Comparison of ENCODE assay signal across 14 cellular contexts in genomic region chr21:34222031-34222335, GRCh38.
DNase-seq lines count a peak whose midpoint lies in the region; ATAC-seq and TF ChIP-seq lines count a peak whose summit lies in the region.
"Had no signal": no experiment of that assay in that cellular context is flagged by ENCODE, and none has a peak within 500 bp of the region (broad histone marks: within the 10 kb centered on the region; RNA-seq: fewer than 3 reads in every experiment).

No MANE protein-coding gene starts in this region.

- H3K9me3 ChIP-seq in BLaER1 (no peaks in the 10 kb centered on the region), H9 (ENCODE audit: control insufficient read depth, low read depth, low read length) (no peaks in the 10 kb centered on the region), hepatocyte (ENCODE audit: low read depth) (no peaks in the 10 kb centered on the region), stomach (no peaks in the 10 kb centered on the region)
- H3K9me3 ChIP-seq: Caco-2 had no signal

- intact Hi-C loops in stomach (cut with DNase I; ENCODE audit: low total_unique reads): no loop called here
- intact Hi-C loops in cardiac septum (cut with DNase I): no loop called here

- H3K18ac ChIP-seq in H9 (ENCODE audit: insufficient read length, low read depth, low read length): no peak overlapping the region

- no peak overlapping the region for H2BK20ac ChIP-seq in H9 (ENCODE audit: low read depth, low read length, poor library complexity, severe bottlenecking)

- no peak overlapping the region for H3K9ac ChIP-seq in BLaER1
- H3K9ac ChIP-seq in H9 (ENCODE audit: extremely low read depth, insufficient read length, low read length): no peak overlapping the region

- no peaks in the 10 kb centered on the region for H3K27me3 Mint-ChIP-seq in H9 (ENCODE audit: low read depth)
- peaks cover 0 to 8% of the 10 kb centered on the region in 2 donors for H3K27me3 Mint-ChIP-seq in stimulated activated naive B cell treated with anti-CD40 and anti-IgM and Interleukin-4, amounts not matched to agents 10 μg/mL and 1 μg/mL and 100 μg/mL, for 72 hours
- H3K27me3 Mint-ChIP-seq: CD4-positive, alpha-beta T cell had no signal

- no peak overlapping the region for H3K56ac ChIP-seq in H9 (ENCODE audit: insufficient read length, low read depth, low read length)

- DNase-seq in H9 (no peak), hepatocyte (ENCODE audit: low spot score) (no peak), stomach (no peak), cardiac septum (ENCODE audit: low spot score) (no peak)
- no peak for DNase-seq in stimulated activated naive B cell treated with anti-CD40 and anti-IgM and Interleukin-4, amounts not matched to agents 10 μg/mL and 1 μg/mL and 100 μg/mL, for 72 hours
- DNase-seq: Caco-2; CD4-positive, alpha-beta T cell; HFFc6 had no signal

- no peak overlapping the region for H2BK120ac ChIP-seq in H9 (ENCODE audit: low read depth, low read length, poor library complexity, severe bottlenecking)

- H3K9me3 Mint-ChIP-seq in H9: no peaks in the 10 kb centered on the region; a peak in 1 of 5 replicates
- H3K9me3 Mint-ChIP-seq in stimulated activated naive B cell treated with anti-CD40 and anti-IgM and Interleukin-4, amounts not matched to agents 10 μg/mL and 1 μg/mL and 100 μg/mL, for 72 hours: peaks cover 6 to 8% of the 10 kb centered on the region in 2 donors
- H3K9me3 Mint-ChIP-seq: CD4-positive, alpha-beta T cell; GM23338; HFFc6 had no signal

- H4K5ac ChIP-seq in H9 (ENCODE audit: insufficient read length, low read depth, low read length): no peak overlapping the region

- peaks cover 12 to 13% of the 10 kb centered on the region in 2 experiments for H3K4me1 Mint-ChIP-seq in H9
- peaks cover 2 to 14% of the 10 kb centered on the region in 2 donors for H3K4me1 Mint-ChIP-seq in stimulated activated naive B cell treated with anti-CD40 and anti-IgM and Interleukin-4, amounts not matched to agents 10 μg/mL and 1 μg/mL and 100 μg/mL, for 72 hours
- H3K4me1 Mint-ChIP-seq: B cell, GM23338 had no signal

- TF ChIP-seq POLR2A in stomach (IDR thresholded peaks at IDR 0.05): no peak

- H3K23ac ChIP-seq in H9 (ENCODE audit: insufficient read length, low read depth, low read length): no peak overlapping the region

- no peaks in the 10 kb centered on the region for H3K9me2 ChIP-seq in hepatocyte (replicated peaks; ENCODE audit: insufficient read depth)

- TF ChIP-seq CTCF in H9 (conservative IDR thresholded peaks at IDR 0.05) (no peak), hepatocyte (IDR thresholded peaks at IDR 0.05; ENCODE audit: poor library complexity) (no peak), stomach (IDR thresholded peaks at IDR 0.05) (no peak)

- no peak for ATAC-seq in stimulated activated naive B cell treated with anti-CD40 and anti-IgM and Interleukin-4, amounts not matched to agents 10 μg/mL and 1 μg/mL and 100 μg/mL, for 72 hours (replicated peaks)
- no peak for ATAC-seq in HG02885 (IDR thresholded peaks at IDR 0.05; ENCODE audit: poor library complexity, unreplicated experiment)
- ATAC-seq: GM23338, HCT116 had no signal

- no peak overlapping the region for H2BK12ac ChIP-seq in H9 (ENCODE audit: insufficient read length, low read depth, low read length)

- H3K27me3 ChIP-seq in BLaER1 (no peaks in the 10 kb centered on the region), H9 (ENCODE audit: insufficient read depth, low read length) (no peaks in the 10 kb centered on the region), hepatocyte (no peaks in the 10 kb centered on the region), stomach (no peaks in the 10 kb centered on the region)

- peaks cover 0 to 2% (median 0%) of the 10 kb centered on the region in 3 experiments; a peak in 2 of 7 replicates for H3K36me3 Mint-ChIP-seq in H9 (ENCODE audit: insufficient read depth in 1 of 3, low read depth in 3 of 3)
- peaks cover 4 to 6% of the 10 kb centered on the region in 2 donors for H3K36me3 Mint-ChIP-seq in stimulated activated naive B cell treated with anti-CD40 and anti-IgM and Interleukin-4, amounts not matched to agents 10 μg/mL and 1 μg/mL and 100 μg/mL, for 72 hours

- H3K4me3 ChIP-seq in BLaER1 (no peak overlapping the region), hepatocyte (no peak overlapping the region), stomach (no peak overlapping the region)
- H3K4me3 ChIP-seq: GM23338 had no signal

- H2BK5ac ChIP-seq in H9 (ENCODE audit: insufficient read length, low read length): no peak overlapping the region

- H3K27ac ChIP-seq in BLaER1: no peak overlapping the region
- no peak overlapping the region for H3K27ac ChIP-seq in H9 (ENCODE audit: insufficient read length, low read depth, low read length)
- H3K27ac ChIP-seq in hepatocyte: peak overlapping the region; percentile 56
- peak overlapping the region in 4 of 5 donors; percentile 38 to 60 (median 55) for H3K27ac ChIP-seq in stomach
- H3K27ac ChIP-seq: C4-2B had no signal

- no peaks in the 10 kb centered on the region for H4K20me1 ChIP-seq in BLaER1
- no peaks in the 10 kb centered on the region for H4K20me1 ChIP-seq in H9 (ENCODE audit: control insufficient read depth, insufficient read depth, insufficient read length)
- H4K20me1 ChIP-seq in hepatocyte (ENCODE audit: insufficient read depth, poor library complexity, severe bottlenecking): no peaks in the 10 kb centered on the region

- 0 out of 2 replicates have a peak overlapping the region, but pooled peaks have one; percentile 24 for H3K14ac ChIP-seq in H9 (ENCODE audit: insufficient read depth, low read length)

- no peak overlapping the region for H2AK5ac ChIP-seq in H9 (ENCODE audit: insufficient read length, low read length)

- no peak overlapping the region for H3T11ph ChIP-seq in H9 (ENCODE audit: low read length)

- H3K36me3 ChIP-seq in BLaER1 (no peaks in the 10 kb centered on the region), hepatocyte (replicated peaks; ENCODE audit: insufficient read depth, low read depth) (no peaks in the 10 kb centered on the region), stomach (no peaks in the 10 kb centered on the region)

- no peak overlapping the region for H3K4me3 Mint-ChIP-seq in H9
- no peak overlapping the region for H3K4me3 Mint-ChIP-seq in stimulated activated naive B cell treated with anti-CD40 and anti-IgM and Interleukin-4, amounts not matched to agents 10 μg/mL and 1 μg/mL and 100 μg/mL, for 72 hours
- H3K4me3 Mint-ChIP-seq: B cell; CD4-positive, alpha-beta T cell; GM23338; HFFc6 had no signal

- no peaks in the 10 kb centered on the region for H3K23me2 ChIP-seq in H9 (ENCODE audit: insufficient read length, low read depth, low read length, poor library complexity, severe bottlenecking)

- no peaks in the 10 kb centered on the region for H3K79me2 ChIP-seq in H9 (ENCODE audit: insufficient read depth, low read length)
- H3K79me2 ChIP-seq in hepatocyte: no peaks in the 10 kb centered on the region

- H4K91ac ChIP-seq in H9 (ENCODE audit: insufficient read length, low read depth, low read length): no peak overlapping the region

- no peak for TF ChIP-seq EP300 in stomach (IDR thresholded peaks at IDR 0.05)

- no peak overlapping the region for H2BK15ac ChIP-seq in H9 (ENCODE audit: low read depth, low read length)

- no peak overlapping the region for H3K4ac ChIP-seq in H9 (ENCODE audit: low read depth, low read length)

- H3K27ac Mint-ChIP-seq in H9: no peak overlapping the region
- H3K27ac Mint-ChIP-seq in stimulated activated naive B cell treated with anti-CD40 and anti-IgM and Interleukin-4, amounts not matched to agents 10 μg/mL and 1 μg/mL and 100 μg/mL, for 72 hours: no peak overlapping the region
- H3K27ac Mint-ChIP-seq: B cell; CD4-positive, alpha-beta T cell; GM23338; HFFc6 had no signal

- H2AFZ ChIP-seq in H9 (ENCODE audit: low read length) (no peak overlapping the region), hepatocyte (no peak overlapping the region)
- H2AFZ ChIP-seq: GM23338 had no signal

- H3K79me1 ChIP-seq in H9 (ENCODE audit: insufficient read depth, low read depth, low read length, poor library complexity, severe bottlenecking): no peaks in the 10 kb centered on the region

- H3K4me2 ChIP-seq in BLaER1 (peak overlapping the region; percentile 32), H9 (ENCODE audit: insufficient read depth, insufficient read length, low read length) (no peak overlapping the region), hepatocyte (no peak overlapping the region)
- H3K4me2 ChIP-seq: GM23338 had no signal

- H3K4me1 ChIP-seq in BLaER1: peaks cover 8% of the 10 kb centered on the region
- no peaks in the 10 kb centered on the region for H3K4me1 ChIP-seq in H9 (ENCODE audit: insufficient read depth, low read length)
- H3K4me1 ChIP-seq in hepatocyte (ENCODE audit: insufficient read depth): peaks cover 5% of the 10 kb centered on the region
- H3K4me1 ChIP-seq in stomach: peaks cover 0 to 9% (median 0%) of the 10 kb centered on the region in 4 donors
- H3K4me1 ChIP-seq: Caco-2 had no signal

- H4K8ac ChIP-seq in H9 (replicated peaks; ENCODE audit: insufficient read length, low read depth, low read length): no peak overlapping the region

- WGBS in H9 (ENCODE audit: extremely low coverage, insufficient read length, low lambda C conversion rate): no CpG with 5 or more reads among the region's 14 CpGs
- 90% methylated on average over 14 of the region's 14 CpGs for WGBS in hepatocyte (ENCODE audit: low lambda C conversion rate, missing lambda C conversion rate)
- 77 to 82% (median 80%) methylated on average over 14 of the region's 14 CpGs for whole genome bisulfite sequencing in stomach, 5 donors

Comparison
In these comparisons a context has a peak if more than half of its experiments do, and no peak if none do; other contexts are left out.
1. H3K27ac ChIP-seq: peak in hepatocyte (single experiment) and stomach (4 of 5); none in BLaER1 (single experiment) and H9 (single experiment).